In the genomic region with DNA sequence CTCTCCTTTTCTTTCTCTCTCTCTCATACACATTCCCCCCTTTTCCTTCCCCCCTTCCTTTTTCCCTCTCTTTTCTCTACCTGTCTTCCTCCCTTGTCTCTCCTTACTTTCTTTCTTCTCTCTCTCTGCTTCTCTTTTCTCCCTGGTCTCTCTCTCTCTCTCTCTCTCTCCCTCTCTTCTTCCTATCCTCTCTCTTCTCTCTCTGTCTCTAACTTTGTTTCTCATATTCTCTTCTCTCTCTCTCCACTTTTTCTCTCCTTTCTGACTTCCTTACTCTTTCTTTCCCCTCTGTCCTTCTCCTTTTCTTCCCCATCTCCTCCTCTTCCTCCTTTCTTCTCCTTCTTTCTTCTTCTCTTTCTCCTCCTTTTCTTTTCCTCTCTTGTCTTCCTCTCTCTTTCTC, we compare ENCODE assay signal across 2 cellular contexts.
A peak's percentile ranks its signal among the peaks of the same experiment; 100 is the strongest.
TF ChIP-seq lines count a peak whose summit lies in the region.

No MANE protein-coding gene starts in this region.

TF ChIP-seq in A549, 52 proteins besides CTCF, POLR2A, EP300 and RAD21 (continued from another document):
- no peak for TF ChIP-seq FOSL2 (IDR thresholded peaks at IDR 0.05)
- no peak for TF ChIP-seq FOSL2 (CRISPR knock-in tag; IDR thresholded peaks at IDR 0.05)
- no peak for TF ChIP-seq JUN (IDR thresholded peaks at IDR 0.05)
- no peak for TF ChIP-seq HEYL (CRISPR knock-in tag; IDR thresholded peaks at IDR 0.05)
- no peak for TF ChIP-seq NPAS2 (CRISPR knock-in tag; IDR thresholded peaks at IDR 0.05; ENCODE audit: borderline replicate concordance)
- TF ChIP-seq GATA3 (IDR thresholded peaks at IDR 0.05; ENCODE audit: borderline replicate concordance) = no peak
- no peak for TF ChIP-seq FOXS1 (CRISPR knock-in tag; IDR thresholded peaks at IDR 0.05)
- TF ChIP-seq BHLHE40 (IDR thresholded peaks at IDR 0.05; ENCODE audit: low read depth, low read length) = no peak
- TF ChIP-seq TP53 (CRISPR knock-in tag; IDR thresholded peaks at IDR 0.05) = no peak
- TF ChIP-seq ZC3H11A (IDR thresholded peaks at IDR 0.05) = no peak
- TF ChIP-seq ZNF302 (CRISPR knock-in tag; IDR thresholded peaks at IDR 0.05) = no peak
- TF ChIP-seq RCOR1 (IDR thresholded peaks at IDR 0.05; ENCODE audit: low read depth, low read length) = no peak
- TF ChIP-seq, protein P1, sequence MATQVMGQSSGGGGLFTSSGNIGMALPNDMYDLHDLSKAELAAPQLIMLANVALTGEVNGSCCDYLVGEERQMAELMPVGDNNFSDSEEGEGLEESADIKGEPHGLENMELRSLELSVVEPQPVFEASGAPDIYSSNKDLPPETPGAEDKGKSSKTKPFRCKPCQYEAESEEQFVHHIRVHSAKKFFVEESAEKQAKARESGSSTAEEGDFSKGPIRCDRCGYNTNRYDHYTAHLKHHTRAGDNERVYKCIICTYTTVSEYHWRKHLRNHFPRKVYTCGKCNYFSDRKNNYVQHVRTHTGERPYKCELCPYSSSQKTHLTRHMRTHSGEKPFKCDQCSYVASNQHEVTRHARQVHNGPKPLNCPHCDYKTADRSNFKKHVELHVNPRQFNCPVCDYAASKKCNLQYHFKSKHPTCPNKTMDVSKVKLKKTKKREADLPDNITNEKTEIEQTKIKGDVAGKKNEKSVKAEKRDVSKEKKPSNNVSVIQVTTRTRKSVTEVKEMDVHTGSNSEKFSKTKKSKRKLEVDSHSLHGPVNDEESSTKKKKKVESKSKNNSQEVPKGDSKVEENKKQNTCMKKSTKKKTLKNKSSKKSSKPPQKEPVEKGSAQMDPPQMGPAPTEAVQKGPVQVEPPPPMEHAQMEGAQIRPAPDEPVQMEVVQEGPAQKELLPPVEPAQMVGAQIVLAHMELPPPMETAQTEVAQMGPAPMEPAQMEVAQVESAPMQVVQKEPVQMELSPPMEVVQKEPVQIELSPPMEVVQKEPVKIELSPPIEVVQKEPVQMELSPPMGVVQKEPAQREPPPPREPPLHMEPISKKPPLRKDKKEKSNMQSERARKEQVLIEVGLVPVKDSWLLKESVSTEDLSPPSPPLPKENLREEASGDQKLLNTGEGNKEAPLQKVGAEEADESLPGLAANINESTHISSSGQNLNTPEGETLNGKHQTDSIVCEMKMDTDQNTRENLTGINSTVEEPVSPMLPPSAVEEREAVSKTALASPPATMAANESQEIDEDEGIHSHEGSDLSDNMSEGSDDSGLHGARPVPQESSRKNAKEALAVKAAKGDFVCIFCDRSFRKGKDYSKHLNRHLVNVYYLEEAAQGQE (IDR thresholded peaks at IDR 0.05) = no peak
- no peak for TF ChIP-seq CHD4 (IDR thresholded peaks at IDR 0.05; ENCODE audit: borderline replicate concordance)

TF ChIP-seq in K562, 482 proteins besides CTCF, POLR2A, EP300 and RAD21:
- TF ChIP-seq ZNF512 (tag; IDR thresholded peaks at IDR 0.05) = peak; percentile 93
- TF ChIP-seq SRF (CRISPR knock-in tag; IDR thresholded peaks at IDR 0.05) = no peak
- TF ChIP-seq ETV1 (tag; conservative IDR thresholded peaks at IDR 0.05; ENCODE audit: low read depth) = no peak
- no peak for TF ChIP-seq ZNF12 (CRISPR knock-in tag; IDR thresholded peaks at IDR 0.05)
- TF ChIP-seq HMGN3 (IDR thresholded peaks at IDR 0.05; ENCODE audit: borderline replicate concordance, extremely low read depth, insufficient read length, low read depth, low read length) = no peak
TF ChIP-seq in K562: peak in this region for 1.
